Comparison of ENCODE assay signal across 8 cellular contexts in the genomic region with DNA sequence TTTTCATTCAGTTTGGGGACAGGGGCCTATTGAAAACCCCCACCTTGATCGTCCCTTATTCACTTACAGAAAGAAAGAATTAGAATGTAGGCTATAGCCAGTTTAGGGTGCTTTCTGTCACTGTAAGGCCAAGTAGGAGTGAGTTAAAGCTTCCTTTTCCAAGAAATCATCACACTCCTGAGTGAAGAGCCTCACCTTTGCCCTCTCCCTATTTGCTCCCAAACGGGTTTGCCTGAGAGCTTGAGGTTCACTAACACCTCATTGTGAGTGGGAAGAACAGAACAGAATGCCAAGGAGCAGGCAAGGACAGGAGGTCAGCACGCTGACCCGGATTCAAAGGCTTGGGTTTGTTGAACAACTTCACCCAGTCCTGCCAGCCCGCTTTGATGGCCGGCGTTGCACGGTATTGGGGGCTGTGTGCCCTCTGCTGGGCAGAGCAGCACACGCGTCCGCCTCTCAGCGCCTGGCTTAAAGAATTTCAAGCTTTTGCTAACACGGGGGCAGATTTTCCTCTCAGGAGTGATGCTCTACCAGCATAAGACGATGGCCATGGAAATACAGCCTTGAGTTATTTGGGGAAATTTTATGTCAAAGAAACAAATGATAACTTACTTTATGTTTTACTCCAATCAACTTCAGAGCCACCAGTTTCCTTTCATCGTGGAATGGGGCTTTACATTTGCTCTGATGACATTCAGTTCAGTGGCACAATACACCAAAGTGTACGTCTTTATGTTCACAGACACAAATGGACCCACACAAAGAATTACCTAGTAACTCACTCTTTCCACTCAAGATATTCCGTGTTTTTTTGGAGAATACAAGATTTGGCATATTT.
DNase-seq lines count a peak whose midpoint lies in the region; ATAC-seq lines count a peak whose summit lies in the region.

No MANE protein-coding gene starts in this region.

- ATAC-seq in GM19463 (IDR thresholded peaks at IDR 0.05; ENCODE audit: unreplicated experiment), result peak; percentile 84
- ATAC-seq in left cardiac atrium, result peak; percentile 89 to 91

- DNase-seq in DMS 273 (lab: John Stamatoyannopoulos, UW; ENCODE audit: unreplicated experiment) (peak; percentile 56), DMS 273 treated with DMSO at 0.1 percent for 48 hours (lab: John Stamatoyannopoulos, UW) (no peak), HK-2 (ENCODE audit: unreplicated experiment) (peak; percentile 8), left cardiac atrium (peak; percentile 66), renal cortical epithelial cell (ENCODE audit: low read depth) (peak; percentile 43)
- peak; percentile 3 to 14 for DNase-seq in activated CD4-positive, alpha-beta T cell treated with anti-CD3 and anti-CD28 coated beads, Interleukin-2, amount 50 U/mL, for 48 hours
- no peak for DNase-seq in central memory CD4-positive, alpha-beta T cell

- intact Hi-C loops in left cardiac atrium (cut with DNase I), result loop anchor here in 1 of 2 donors (5.0 kb wide), 1 partner anchor 273 kb away; no protein-coding TSS in a partner anchor

Comparison
In these comparisons a context has a peak if more than half of its experiments do, and no peak if none do; other contexts are left out.
1. DNase-seq: peak in DMS 273 (single experiment), HK-2 (single experiment), activated CD4-positive, alpha-beta T cell treated with anti-CD3 and anti-CD28 coated beads, Interleukin-2, amount 50 U/mL, for 48 hours (2 of 2), left cardiac atrium (single experiment) and renal cortical epithelial cell (single experiment); none in DMS 273 treated with DMSO at 0.1 percent for 48 hours (single experiment) and central memory CD4-positive, alpha-beta T cell (single experiment).